ENCODE assay signal across 8 cellular contexts in the genomic region with DNA sequence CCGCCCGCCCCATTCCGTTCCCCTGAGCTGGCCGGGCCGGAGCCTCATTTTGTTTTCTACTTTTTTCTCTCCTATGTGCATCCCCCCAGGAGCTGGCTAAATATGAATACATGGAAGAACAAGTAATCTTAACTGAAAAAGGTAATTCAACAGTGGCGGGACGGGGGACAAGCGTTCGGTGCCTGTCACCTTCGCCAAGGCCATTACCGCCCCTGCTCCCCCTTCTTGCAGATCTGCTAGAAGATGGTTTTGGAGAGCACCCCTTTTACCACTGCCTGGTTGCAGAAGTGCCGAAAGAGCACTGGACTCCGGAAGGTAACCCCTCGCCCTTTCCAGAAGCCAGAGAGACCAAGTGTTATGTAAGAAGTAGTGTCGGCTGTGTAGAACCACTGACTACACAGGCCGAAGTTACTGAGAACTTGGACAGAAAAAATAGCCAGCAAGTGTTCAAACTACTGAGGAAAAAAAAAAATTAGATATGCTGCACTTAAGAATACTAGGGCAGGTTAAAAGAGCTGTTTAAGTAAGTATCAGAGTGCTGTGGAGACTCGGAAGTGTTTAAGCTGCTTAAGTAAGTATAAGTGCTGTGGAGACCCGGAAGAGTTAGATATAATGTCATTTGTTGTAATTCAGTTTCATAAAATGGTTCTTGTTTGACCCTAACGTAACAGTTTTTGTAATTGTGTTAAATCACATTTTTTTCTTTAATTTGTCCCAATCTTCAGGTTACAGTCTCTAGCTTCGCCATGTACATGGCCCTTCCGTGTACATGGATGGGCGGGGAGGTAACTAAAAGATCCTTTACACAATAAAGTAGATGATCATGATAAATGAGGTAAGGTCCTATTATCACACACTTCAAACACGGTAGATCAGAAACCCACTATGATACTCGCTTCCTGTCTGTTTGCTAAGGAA. TPM values are rescaled to one million over a fixed set of nuclear protein-coding genes. Genes with fewer than 3 reads are reported as not detected.
DNase-seq lines count a peak whose midpoint lies in the region; ATAC-seq lines count a peak whose summit lies in the region.

No MANE protein-coding gene starts in this region.

- intact Hi-C loops in activated T-helper 1 cell treated with anti-CD3 and anti-CD28 coated beads, Interleukin-12 subunit alpha, Interleukin-12 subunit beta, Interleukin-2, Interleukin-4 antibody, amounts not matched to agents 30 ng/mL and 10 ng/mL and 1 ng/mL, durations not matched to agents 14 hours and 24 hours and 36 hours (cut with micrococcal nuclease): loop anchor here (1.0 to 5.0 kb wide), 7 partner anchors 121 to 698 kb away; partner anchors contain the start of genes APOO and EIF2S3
- intact Hi-C loops in left ventricle myocardium superior (cut with micrococcal nuclease): loop anchor here (2.0 to 10.0 kb wide), 2 partner anchors 119 to 241 kb away; partner anchors contain the start of gene KLHL15
- intact Hi-C loops in posterior vena cava (cut with DNase I): loop anchor here in 1 of 2 donors (10.0 kb wide), 1 partner anchor 121 kb away; the partner anchor contains the start of genes APOO and CXorf58

- H3K36me3 Mint-ChIP-seq in activated CD4-positive, alpha-beta T cell treated with anti-CD3 and anti-CD28 coated beads, Interleukin-2, amount 10 ng/mL, durations not matched to agents 7 days and 5 days (ENCODE audit: low read depth): peaks cover 25% of the 10 kb centered on the region
- H3K36me3 Mint-ChIP-seq in activated T-helper 1 cell treated with anti-CD3 and anti-CD28 coated beads, Interleukin-12 subunit alpha, Interleukin-12 subunit beta, Interleukin-2, Interleukin-4 antibody, amounts not matched to agents 30 ng/mL and 10 ng/mL and 1 ng/mL, durations not matched to agents 14 hours and 24 hours and 36 hours (ENCODE audit: low read depth): peaks cover 24% of the 10 kb centered on the region

- ATAC-seq in left ventricle myocardium superior: peak; percentile 11

- peak overlapping the region; percentile 95 for H3K4me3 Mint-ChIP-seq in activated CD4-positive, alpha-beta T cell treated with anti-CD3 and anti-CD28 coated beads, Interleukin-2, amount 10 ng/mL, durations not matched to agents 7 days and 5 days
- H3K4me3 Mint-ChIP-seq in activated T-helper 1 cell treated with anti-CD3 and anti-CD28 coated beads, Interleukin-12 subunit alpha, Interleukin-12 subunit beta, Interleukin-2, Interleukin-4 antibody, amounts not matched to agents 30 ng/mL and 10 ng/mL and 1 ng/mL, durations not matched to agents 14 hours and 24 hours and 36 hours: peak overlapping the region; percentile 97

- POLR2A ChIA-PET in activated CD4-positive, alpha-beta T cell treated with anti-CD3 and anti-CD28 coated beads, Interleukin-2, amount 10 ng/mL, durations not matched to agents 7 days and 5 days (lab: Charles Lee): interaction anchor here (0.6 to 1.5 kb wide), 3 partner anchors 11 to 118 kb away, joined by 5 to 10 read pairs (median 9); no protein-coding TSS in a partner anchor

- CTCF ChIA-PET in activated CD4-positive, alpha-beta T cell treated with anti-CD3 and anti-CD28 coated beads, Interleukin-2, amount 10 ng/mL, durations not matched to agents 7 days and 5 days (lab: Charles Lee): interaction anchor here (0.5 to 2.7 kb wide), 12 partner anchors 10 to 270 kb away, joined by 3 to 14 read pairs (median 4); no protein-coding TSS in a partner anchor

- H3K4me3 ChIP-seq in skeletal muscle cell (ENCODE audit: low read depth, low read length): peak overlapping the region; percentile 54

- H3K27me3 Mint-ChIP-seq in activated CD4-positive, alpha-beta T cell treated with anti-CD3 and anti-CD28 coated beads, Interleukin-2, amount 10 ng/mL, durations not matched to agents 7 days and 5 days: no peaks in the 10 kb centered on the region
- no peaks in the 10 kb centered on the region for H3K27me3 Mint-ChIP-seq in activated T-helper 1 cell treated with anti-CD3 and anti-CD28 coated beads, Interleukin-12 subunit alpha, Interleukin-12 subunit beta, Interleukin-2, Interleukin-4 antibody, amounts not matched to agents 30 ng/mL and 10 ng/mL and 1 ng/mL, durations not matched to agents 14 hours and 24 hours and 36 hours (ENCODE audit: insufficient read depth)

- H3K9me3 Mint-ChIP-seq in activated CD4-positive, alpha-beta T cell treated with anti-CD3 and anti-CD28 coated beads, Interleukin-2, amount 10 ng/mL, durations not matched to agents 7 days and 5 days: no peaks in the 10 kb centered on the region
- H3K9me3 Mint-ChIP-seq in activated T-helper 1 cell treated with anti-CD3 and anti-CD28 coated beads, Interleukin-12 subunit alpha, Interleukin-12 subunit beta, Interleukin-2, Interleukin-4 antibody, amounts not matched to agents 30 ng/mL and 10 ng/mL and 1 ng/mL, durations not matched to agents 14 hours and 24 hours and 36 hours: no peaks in the 10 kb centered on the region

- H3K27ac Mint-ChIP-seq in activated CD4-positive, alpha-beta T cell treated with anti-CD3 and anti-CD28 coated beads, Interleukin-2, amount 10 ng/mL, durations not matched to agents 7 days and 5 days: peak overlapping the region; percentile 98
- H3K27ac Mint-ChIP-seq in activated T-helper 1 cell treated with anti-CD3 and anti-CD28 coated beads, Interleukin-12 subunit alpha, Interleukin-12 subunit beta, Interleukin-2, Interleukin-4 antibody, amounts not matched to agents 30 ng/mL and 10 ng/mL and 1 ng/mL, durations not matched to agents 14 hours and 24 hours and 36 hours: peak overlapping the region; percentile 92

- peak; percentile 10 for DNase-seq in activated CD4-positive, alpha-beta T cell treated with anti-CD3 and anti-CD28 coated beads, Interleukin-2, amount 10 ng/mL, durations not matched to agents 7 days and 5 days
- no peak for DNase-seq in activated CD4-positive, alpha-beta T cell treated with anti-CD3 and anti-CD28 coated beads for 1 hour
- no peak for DNase-seq in activated T-helper 1 cell treated with anti-CD3 and anti-CD28 coated beads, Interleukin-12 subunit alpha, Interleukin-12 subunit beta, Interleukin-2, Interleukin-4 antibody, amounts not matched to agents 30 ng/mL and 10 ng/mL and 1 ng/mL, durations not matched to agents 14 hours and 24 hours and 36 hours (ENCODE audit: low spot score)
- DNase-seq in left ventricle myocardium superior (no peak), skeletal muscle cell (ENCODE audit: low read depth) (no peak), NCI-H146 (lab: John Stamatoyannopoulos, UW) (no peak), posterior vena cava (ENCODE audit: low spot score) (no peak)
- DNase-seq in effector CD4-positive, alpha-beta T cell: no peak

- peaks cover 40% of the 10 kb centered on the region for H3K4me1 Mint-ChIP-seq in activated CD4-positive, alpha-beta T cell treated with anti-CD3 and anti-CD28 coated beads, Interleukin-2, amount 10 ng/mL, durations not matched to agents 7 days and 5 days
- H3K4me1 Mint-ChIP-seq in activated T-helper 1 cell treated with anti-CD3 and anti-CD28 coated beads, Interleukin-12 subunit alpha, Interleukin-12 subunit beta, Interleukin-2, Interleukin-4 antibody, amounts not matched to agents 30 ng/mL and 10 ng/mL and 1 ng/mL, durations not matched to agents 14 hours and 24 hours and 36 hours (ENCODE audit: low read depth): peaks cover 38% of the 10 kb centered on the region

RNA-seq across cellular contexts. Expression of gene SAT1, which starts 0.9 kb away (rescaled TPM):
- 10 to 100 TPM; 86.3 to 89.7 TPM for total RNA-seq in activated CD4-positive, alpha-beta T cell treated with anti-CD3 and anti-CD28 coated beads, Interleukin-2, amount 10 ng/mL, durations not matched to agents 7 days and 5 days
- 71.8 and 74.8 TPM in 2 replicates for total RNA-seq in activated T-helper 1 cell treated with anti-CD3 and anti-CD28 coated beads, Interleukin-12 subunit alpha, Interleukin-12 subunit beta, Interleukin-2, Interleukin-4 antibody, amounts not matched to agents 30 ng/mL and 10 ng/mL and 1 ng/mL, durations not matched to agents 14 hours and 24 hours and 36 hours
- total RNA-seq in left ventricle myocardium superior: 145 TPM
- total RNA-seq in posterior vena cava: 100 to 1,000 TPM; 154 to 192 TPM

RNA-seq across cellular contexts. Expression of gene ACOT9, which starts 40.8 kb away (rescaled TPM):
- total RNA-seq in activated CD4-positive, alpha-beta T cell treated with anti-CD3 and anti-CD28 coated beads, Interleukin-2, amount 10 ng/mL, durations not matched to agents 7 days and 5 days: 10 to 100 TPM; 21.5 to 23.4 TPM
- total RNA-seq in activated T-helper 1 cell treated with anti-CD3 and anti-CD28 coated beads, Interleukin-12 subunit alpha, Interleukin-12 subunit beta, Interleukin-2, Interleukin-4 antibody, amounts not matched to agents 30 ng/mL and 10 ng/mL and 1 ng/mL, durations not matched to agents 14 hours and 24 hours and 36 hours: 58.3 and 60.3 TPM in 2 replicates
- total RNA-seq in left ventricle myocardium superior: 41.8 TPM
- total RNA-seq in posterior vena cava: 10 to 100 TPM; 45.3 to 53.5 TPM
